ENCODE assay signal across 8 cellular contexts in genomic region chr9:33472171-33472920, GRCh38. TPM values are rescaled to one million over a fixed set of nuclear protein-coding genes. Genes with fewer than 3 reads are reported as not detected.
DNase-seq lines count a peak whose midpoint lies in the region; ATAC-seq and TF ChIP-seq lines count a peak whose summit lies in the region.

No MANE protein-coding gene starts in this region.

- no peaks in the 10 kb centered on the region for H3K36me3 ChIP-seq in smooth muscle cell (ENCODE audit: low read depth)

- no peak overlapping the region for H3K9ac ChIP-seq in smooth muscle cell (ENCODE audit: low read depth)

- H3F3A ChIP-seq in smooth muscle cell (ENCODE audit: low read depth), result no peaks in the 10 kb centered on the region

- H3K27me3 ChIP-seq in smooth muscle cell (ENCODE audit: low read depth), result no peaks in the 10 kb centered on the region

- no peak overlapping the region for H3K27ac ChIP-seq in smooth muscle cell (ENCODE audit: low read depth)

- no peaks in the 10 kb centered on the region for H3K9me3 ChIP-seq in smooth muscle cell (replicated peaks; ENCODE audit: low read depth)

- POLR2A ChIA-PET in WTC11 (lab: Charles Lee), result no interaction called here

- H3K9me3 Mint-ChIP-seq in T-helper 1 cell treated with Interleukin-12 subunit alpha and Interleukin-12 subunit beta and Interleukin-4 antibody, amounts not matched to agents 30 μg/mL and 1 μg/mL, for 36 hours, result no peaks in the 10 kb centered on the region
- no peaks in the 10 kb centered on the region for H3K9me3 Mint-ChIP-seq in WTC11

- H3K27me3 Mint-ChIP-seq in T-helper 1 cell treated with Interleukin-12 subunit alpha and Interleukin-12 subunit beta and Interleukin-4 antibody, amounts not matched to agents 30 μg/mL and 1 μg/mL, for 36 hours (ENCODE audit: low read depth), result no peaks in the 10 kb centered on the region
- no peaks in the 10 kb centered on the region for H3K27me3 Mint-ChIP-seq in WTC11 (ENCODE audit: low read depth)

- CTCF ChIA-PET in WTC11 (lab: Charles Lee), result interaction anchor here (0.6 to 6.5 kb wide), 6 partner anchors 19 to 152 kb away, joined by 3 to 45 read pairs (median 6); no protein-coding TSS in a partner anchor

- no peak overlapping the region for H3K27ac Mint-ChIP-seq in T-helper 1 cell treated with Interleukin-12 subunit alpha and Interleukin-12 subunit beta and Interleukin-4 antibody, amounts not matched to agents 30 μg/mL and 1 μg/mL, for 36 hours
- no peak overlapping the region for H3K27ac Mint-ChIP-seq in WTC11

- peak overlapping the region; percentile 97 for H3K4me2 ChIP-seq in smooth muscle cell

- H3K4me3 ChIP-seq in smooth muscle cell, result peak overlapping the region; percentile 86

- H3K36me3 Mint-ChIP-seq in T-helper 1 cell treated with Interleukin-12 subunit alpha and Interleukin-12 subunit beta and Interleukin-4 antibody, amounts not matched to agents 30 μg/mL and 1 μg/mL, for 36 hours (ENCODE audit: low read depth), result peaks cover 16% of the 10 kb centered on the region
- H3K36me3 Mint-ChIP-seq in WTC11, result peaks cover 38% of the 10 kb centered on the region

- peaks cover 21% of the 10 kb centered on the region for H3K79me2 ChIP-seq in smooth muscle cell (ENCODE audit: low read depth)

- DNase-seq in T-helper 1 cell (no peak), WTC11 (ENCODE audit: low spot score) (no peak), hepatic stellate cell (ENCODE audit: low spot score) (peak; percentile 0), smooth muscle cell (lab: John Stamatoyannopoulos, UW; ENCODE audit: unreplicated experiment) (no peak), HK-2 (ENCODE audit: unreplicated experiment) (no peak)
- DNase-seq in stimulated activated CD4-positive, alpha-beta T cell treated with anti-CD3 and anti-CD28 coated beads, Interleukin-2, amount 100 ng/mL, for 48 hours, result no peak

- H3K4me1 ChIP-seq in smooth muscle cell (ENCODE audit: low read depth), result peaks cover 13% of the 10 kb centered on the region

- no peak for ATAC-seq in WTC11
- ATAC-seq in GM18502 (IDR thresholded peaks at IDR 0.05; ENCODE audit: poor library complexity, unreplicated experiment), result no peak

- H4K20me1 ChIP-seq in smooth muscle cell (ENCODE audit: low read depth), result no peaks in the 10 kb centered on the region

- TF ChIP-seq CTCF in WTC11 (IDR thresholded peaks at IDR 0.05) (no peak), smooth muscle cell (IDR thresholded peaks at IDR 0.05; ENCODE audit: borderline replicate concordance, insufficient read depth, poor library complexity, severe bottlenecking) (no peak)

- 93% methylated on average over 16 of the region's 16 CpGs for WGBS in smooth muscle cell (ENCODE audit: low lambda C conversion rate)

- peaks cover 20% of the 10 kb centered on the region for H3K4me1 Mint-ChIP-seq in T-helper 1 cell treated with Interleukin-12 subunit alpha and Interleukin-12 subunit beta and Interleukin-4 antibody, amounts not matched to agents 30 μg/mL and 1 μg/mL, for 36 hours (ENCODE audit: low read depth)
- peaks cover 10% of the 10 kb centered on the region; the same call in 1 of the 2 replicates for H3K4me1 Mint-ChIP-seq in WTC11

- H2AFZ ChIP-seq in smooth muscle cell (ENCODE audit: low read depth), result no peak overlapping the region

- H3K4me3 Mint-ChIP-seq in T-helper 1 cell treated with Interleukin-12 subunit alpha and Interleukin-12 subunit beta and Interleukin-4 antibody, amounts not matched to agents 30 μg/mL and 1 μg/mL, for 36 hours, result peak overlapping the region; percentile 95
- peak overlapping the region; percentile 96 for H3K4me3 Mint-ChIP-seq in WTC11

TF ChIP-seq in WTC11, 78 proteins besides CTCF, POLR2A, EP300 and RAD21:
- TF ChIP-seq, protein P1, sequence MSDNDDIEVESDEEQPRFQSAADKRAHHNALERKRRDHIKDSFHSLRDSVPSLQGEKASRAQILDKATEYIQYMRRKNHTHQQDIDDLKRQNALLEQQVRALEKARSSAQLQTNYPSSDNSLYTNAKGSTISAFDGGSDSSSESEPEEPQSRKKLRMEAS (CRISPR knock-in tag; IDR thresholded peaks at IDR 0.05), result no peak
- TF ChIP-seq ZNF671 (CRISPR knock-in tag; IDR thresholded peaks at IDR 0.05), result no peak
- TF ChIP-seq MXD4 (CRISPR knock-in tag; IDR thresholded peaks at IDR 0.05; ENCODE audit: borderline replicate concordance), result no peak

RNA-seq across cellular contexts. Expression of gene NOL6, which starts 1.4 kb away (rescaled TPM):
- 38.6 to 48.5 TPM (median 42.2 TPM) in 3 replicates for total RNA-seq in WTC11 (2021)
- total RNA-seq in smooth muscle cell, result 14.0 and 23.0 TPM in 2 replicates
- polyA plus RNA-seq in smooth muscle cell, result 19.8 and 23.4 TPM in 2 replicates

RNA-seq across cellular contexts. Expression of gene AQP3, which starts 25.0 kb away (rescaled TPM):
- total RNA-seq in WTC11 (2021) (3.0 to 3.6 TPM (median 3.5 TPM) in 3 replicates), smooth muscle cell (20.9 and 33.3 TPM in 2 replicates)
- polyA plus RNA-seq in smooth muscle cell, result 29.3 and 30.8 TPM in 2 replicates

RNA-seq across cellular contexts. Expression of gene ANKRD18B, which starts 51.7 kb away (rescaled TPM):
- total RNA-seq in WTC11 (2021) (11.0 to 16.4 TPM (median 13.6 TPM) in 3 replicates), smooth muscle cell (0.04 and 0.27 TPM in 2 replicates)
- polyA plus RNA-seq in smooth muscle cell, result 1.0 TPM in 1 of 2 replicates, not detected in the other
